29 cellular contexts compared by ENCODE assay signal in genomic region chr9:13082796-13083195, GRCh38.
DNase-seq lines count a peak whose midpoint lies in the region; ATAC-seq and TF ChIP-seq lines count a peak whose summit lies in the region.
"Had no signal": no experiment of that assay in that cellular context is flagged by ENCODE, and none has a peak within 500 bp of the region (broad histone marks: within the 10 kb centered on the region; RNA-seq: fewer than 3 reads in every experiment).

No MANE protein-coding gene starts in this region.

- no peaks in the 10 kb centered on the region for H3K27me3 Mint-ChIP-seq in MCF 10A (ENCODE audit: insufficient read depth, unreplicated experiment)
- H3K27me3 Mint-ChIP-seq in naive thymus-derived CD4-positive, alpha-beta T cell = no peaks in the 10 kb centered on the region
- H3K27me3 Mint-ChIP-seq: activated B cell treated with CpG ODN at 0.5 μM for 24 hours; activated CD4-positive, alpha-beta T cell treated with anti-CD3 and anti-CD28 coated beads, Interleukin-2, amount 10 ng/mL, durations not matched to agents 7 days and 5 days; activated naive CD8-positive, alpha-beta T cell treated with anti-CD3 and anti-CD28 coated beads, Interleukin-2, amount 10 ng/mL, durations not matched to agents 7 days and 5 days; CD4-positive, alpha-beta memory T cell had no signal

- H3K27ac ChIP-seq in mammary epithelial cell (ENCODE audit: insufficient read depth, low read depth, low read length) = no peak overlapping the region
- peak overlapping the region; percentile 56 for H3K27ac ChIP-seq in PC-9
- peak overlapping the region; percentile 9 for H3K27ac ChIP-seq in foreskin keratinocyte
- H3K27ac ChIP-seq in suprapubic skin = peak overlapping the region; percentile 47
- no peak overlapping the region for H3K27ac ChIP-seq in naive thymus-derived CD4-positive, alpha-beta T cell (ENCODE audit: low read depth, low read length)
- H3K27ac ChIP-seq: colonic mucosa, SJCRH30, tibial nerve had no signal

- H3K4me1 Mint-ChIP-seq in MCF 10A (ENCODE audit: insufficient read depth, unreplicated experiment) = peaks cover 12% of the 10 kb centered on the region
- no peaks in the 10 kb centered on the region for H3K4me1 Mint-ChIP-seq in naive thymus-derived CD4-positive, alpha-beta T cell
- H3K4me1 Mint-ChIP-seq: activated B cell treated with CpG ODN at 0.5 μM for 24 hours; activated CD4-positive, alpha-beta T cell treated with anti-CD3 and anti-CD28 coated beads, Interleukin-2, amount 10 ng/mL, durations not matched to agents 7 days and 5 days; activated naive CD8-positive, alpha-beta T cell treated with anti-CD3 and anti-CD28 coated beads, Interleukin-2, amount 10 ng/mL, durations not matched to agents 7 days and 5 days; H9 had no signal

- H3K27me3 ChIP-seq in mammary epithelial cell (ENCODE audit: insufficient read depth, low read length) (no peaks in the 10 kb centered on the region), PC-9 (ENCODE audit: insufficient read depth, low read depth) (no peaks in the 10 kb centered on the region), foreskin keratinocyte (no peaks in the 10 kb centered on the region), suprapubic skin (no peaks in the 10 kb centered on the region)
- no peaks in the 10 kb centered on the region for H3K27me3 ChIP-seq in naive thymus-derived CD4-positive, alpha-beta T cell (ENCODE audit: control insufficient read depth in 2 of 2, insufficient read depth in 2 of 2, low read length in 2 of 2)
- H3K27me3 ChIP-seq: colonic mucosa, SJCRH30, tibial nerve had no signal

- H3K9me3 ChIP-seq in mammary epithelial cell (replicated peaks; ENCODE audit: insufficient read depth, low read length) (no peaks in the 10 kb centered on the region), PC-9 (ENCODE audit: insufficient read depth, low read depth) (0 out of 2 replicates have a peak, but pooled peaks cover 4% of the 10 kb centered on the region), suprapubic skin (no peaks in the 10 kb centered on the region)
- no peaks in the 10 kb centered on the region for H3K9me3 ChIP-seq in naive thymus-derived CD4-positive, alpha-beta T cell (ENCODE audit: control insufficient read depth in 2 of 3, low read length in 3 of 3)
- H3K9me3 ChIP-seq: colonic mucosa, SJCRH30, tibial nerve had no signal

- H3K9me2 ChIP-seq in PC-9 (ENCODE audit: insufficient read depth) = no peaks in the 10 kb centered on the region

- CTCF ChIA-PET in mammary epithelial cell (lab: Charles Lee; ENCODE audit: low non-redundant PET) = no interaction called here
- CTCF ChIA-PET in MCF 10A (lab: Yijun Ruan, JAX) = interaction anchor here (0.6 to 5.3 kb wide), 4 partner anchors 8 to 381 kb away, joined by 3 to 40 read pairs (median 4); no protein-coding TSS in a partner anchor
- CTCF ChIA-PET in PC-9 (lab: Charles Lee) = no interaction called here
- CTCF ChIA-PET in naive thymus-derived CD4-positive, alpha-beta T cell (lab: Charles Lee) = no interaction called here

- peaks cover 21% of the 10 kb centered on the region; the same call in 1 of the 2 replicates for H3F3A ChIP-seq in PC-9 (ENCODE audit: insufficient read depth, low read depth)

- TF ChIP-seq CTCF in mammary epithelial cell (conservative IDR thresholded peaks at IDR 0.05 in 1 of 2, IDR thresholded peaks at IDR 0.05 in 1 of 2; ENCODE audit: extremely low read depth in 1 of 2, insufficient read depth in 1 of 2, low read depth in 1 of 2, low read length in 2 of 2) (no peak), MCF 10A (IDR thresholded peaks at IDR 0.05; ENCODE audit: unreplicated experiment) (no peak), PC-9 (conservative IDR thresholded peaks at IDR 0.05) (no peak), foreskin keratinocyte (conservative IDR thresholded peaks at IDR 0.05) (no peak), suprapubic skin (IDR thresholded peaks at IDR 0.05) (no peak)

- H3K9me3 Mint-ChIP-seq in MCF 10A (ENCODE audit: unreplicated experiment) = no peaks in the 10 kb centered on the region
- H3K9me3 Mint-ChIP-seq in naive thymus-derived CD4-positive, alpha-beta T cell = peaks cover 0 to 15% (median 3%) of the 10 kb centered on the region in 11 donors
- H3K9me3 Mint-ChIP-seq: activated naive CD8-positive, alpha-beta T cell treated with anti-CD3 and anti-CD28 coated beads, Interleukin-2, amount 10 ng/mL, durations not matched to agents 7 days and 5 days had no signal

- BruUV-seq in mammary epithelial cell (replicated peaks; lab: Mats Ljungman, UMichigan) (no TSS peak), MCF 10A (replicated peaks; lab: Mats Ljungman, UMichigan) (no TSS peak), PC-9 (replicated peaks; lab: Mats Ljungman, UMichigan) (no TSS peak)

- no peaks in the 10 kb centered on the region for H3K36me3 Mint-ChIP-seq in MCF 10A (ENCODE audit: insufficient read depth, unreplicated experiment)
- H3K36me3 Mint-ChIP-seq in naive thymus-derived CD4-positive, alpha-beta T cell = no peaks in the 10 kb centered on the region
- H3K36me3 Mint-ChIP-seq: activated naive CD8-positive, alpha-beta T cell treated with anti-CD3 and anti-CD28 coated beads, Interleukin-2, amount 10 ng/mL, durations not matched to agents 7 days and 5 days; CD4-positive, alpha-beta memory T cell had no signal

- H2AFZ ChIP-seq in mammary epithelial cell (ENCODE audit: low read depth, low read length) (no peak overlapping the region), PC-9 (no peak overlapping the region)

- no peak for TF ChIP-seq EP300 in suprapubic skin (IDR thresholded peaks at IDR 0.05)

- POLR2A ChIA-PET in MCF 10A (lab: Yijun Ruan, JAX) = no interaction called here
- POLR2A ChIA-PET in PC-9 (lab: Charles Lee; ENCODE audit: unreplicated experiment) = no interaction called here
- POLR2A ChIA-PET in naive thymus-derived CD4-positive, alpha-beta T cell (lab: Charles Lee) = no interaction called here

- dilution Hi-C loops in mammary epithelial cell (cut with HindIII; ENCODE audit: low sequenced_read_pairs) = no loop called here

- intact Hi-C loops in mammary epithelial cell (cut with micrococcal nuclease) (no loop called here), MCF 10A (cut with micrococcal nuclease) (no loop called here), PC-9 (cut with micrococcal nuclease; ENCODE audit: unreplicated experiment) (no loop called here)
- intact Hi-C loops in naive thymus-derived CD4-positive, alpha-beta T cell (cut with micrococcal nuclease) = no loop called here

- H3K4me1 ChIP-seq in mammary epithelial cell (ENCODE audit: insufficient read depth, low read length) = peaks cover 21% of the 10 kb centered on the region
- H3K4me1 ChIP-seq in PC-9 (replicated peaks; ENCODE audit: insufficient read depth) = peaks cover 27% of the 10 kb centered on the region
- peaks cover 10% of the 10 kb centered on the region for H3K4me1 ChIP-seq in foreskin keratinocyte
- H3K4me1 ChIP-seq in suprapubic skin = peaks cover 5% of the 10 kb centered on the region
- no peaks in the 10 kb centered on the region for H3K4me1 ChIP-seq in naive thymus-derived CD4-positive, alpha-beta T cell (ENCODE audit: control insufficient read depth in 2 of 2, insufficient read depth in 2 of 2, low read length in 2 of 2)
- H3K4me1 ChIP-seq: colonic mucosa, SJCRH30, tibial nerve had no signal

- H4K20me1 ChIP-seq in mammary epithelial cell (ENCODE audit: insufficient read depth, low read length) = no peaks in the 10 kb centered on the region
- H4K20me1 ChIP-seq in PC-9 (ENCODE audit: insufficient read depth) = no peaks in the 10 kb centered on the region

- ATAC-seq in foreskin keratinocyte (peak; percentile 86), HG03159 (IDR thresholded peaks at IDR 0.05; ENCODE audit: unreplicated experiment) (no peak), HG02885 (IDR thresholded peaks at IDR 0.05; ENCODE audit: poor library complexity, unreplicated experiment) (no peak)
- no peak for ATAC-seq in naive thymus-derived CD4-positive, alpha-beta T cell
- ATAC-seq: left ventricle myocardium superior, Panc1, sciatic nerve had no signal

- H3K4me3 ChIP-seq in mammary epithelial cell (replicated peaks in 1 of 3; ENCODE audit: insufficient read depth in 1 of 3, low read depth in 2 of 3, low read length in 3 of 3) (no peak overlapping the region), PC-9 (no peak overlapping the region), suprapubic skin (no peak overlapping the region)
- H3K4me3 ChIP-seq in naive thymus-derived CD4-positive, alpha-beta T cell (ENCODE audit: low read length) = no peak overlapping the region
- H3K4me3 ChIP-seq: colonic mucosa, SJCRH30, tibial nerve had no signal

- DNase-seq in mammary epithelial cell = peak; percentile 79
- DNase-seq in MCF 10A (ENCODE audit: unreplicated experiment) = no peak
- peak; percentile 1 to 79 for DNase-seq in PC-9
- peak; percentile 50 to 75 for DNase-seq in foreskin keratinocyte
- no peak for DNase-seq in suprapubic skin (ENCODE audit: low spot score in 2 of 2)
- DNase-seq in naive thymus-derived CD4-positive, alpha-beta T cell = no peak
- DNase-seq: activated B cell treated with CpG ODN at 0.5 μM for 24 hours; activated CD4-positive, alpha-beta T cell treated with anti-CD3 and anti-CD28 coated beads, Interleukin-2, amount 10 ng/mL, durations not matched to agents 7 days and 5 days; activated effector memory CD4-positive, alpha-beta T cell treated with anti-CD3 and anti-CD28 coated beads, Interleukin-2, amount 50 U/mL, for 16 hours; activated naive CD8-positive, alpha-beta T cell treated with anti-CD3 and anti-CD28 coated beads, Interleukin-2, amount 10 ng/mL, durations not matched to agents 7 days and 5 days; activated T-cell treated with anti-CD3 and anti-CD28 coated beads, Interleukin-2, amount 50 U/mL, for 1 hour; CD4-positive, alpha-beta memory T cell; colonic mucosa; effector CD4-positive, alpha-beta T cell; erythroblast; glutamatergic neuron; H9; IMR-90; left ventricle myocardium superior; NCI-H1092; NCI-H1694 treated with DMSO at 0.1 percent for 48 hours; NCI-H345; SJCRH30; stimulated activated CD4-positive, alpha-beta T cell treated with anti-CD3 and anti-CD28 coated beads, Interleukin-4, amount 100 ng/mL, for 24 hours had no signal

- peak overlapping the region; percentile 52 for H3K4me2 ChIP-seq in mammary epithelial cell (ENCODE audit: insufficient read depth, low read depth, low read length)
- H3K4me2 ChIP-seq in PC-9 = peak overlapping the region; percentile 47; the same call in 1 of the 2 replicates

- H3K36me3 ChIP-seq in mammary epithelial cell (ENCODE audit: insufficient read depth, low read length) = no peaks in the 10 kb centered on the region
- H3K36me3 ChIP-seq in PC-9 (ENCODE audit: low read depth) = no peaks in the 10 kb centered on the region
- H3K36me3 ChIP-seq in suprapubic skin = no peaks in the 10 kb centered on the region
- H3K36me3 ChIP-seq in naive thymus-derived CD4-positive, alpha-beta T cell (ENCODE audit: control insufficient read depth in 2 of 3, insufficient read depth in 3 of 3, low read length in 3 of 3) = no peaks in the 10 kb centered on the region
- H3K36me3 ChIP-seq: colonic mucosa, SJCRH30, tibial nerve had no signal

- no peak overlapping the region for H3K27ac Mint-ChIP-seq in MCF 10A (ENCODE audit: low read depth, unreplicated experiment)
- no peak overlapping the region for H3K27ac Mint-ChIP-seq in naive thymus-derived CD4-positive, alpha-beta T cell
- H3K27ac Mint-ChIP-seq: activated B cell treated with CpG ODN at 0.5 μM for 24 hours; activated CD4-positive, alpha-beta T cell treated with anti-CD3 and anti-CD28 coated beads, Interleukin-2, amount 10 ng/mL, durations not matched to agents 7 days and 5 days; activated naive CD8-positive, alpha-beta T cell treated with anti-CD3 and anti-CD28 coated beads, Interleukin-2, amount 10 ng/mL, durations not matched to agents 7 days and 5 days; CD4-positive, alpha-beta memory T cell; H9 had no signal

- H3K4me3 Mint-ChIP-seq in MCF 10A (ENCODE audit: unreplicated experiment) = no peak overlapping the region
- no peak overlapping the region for H3K4me3 Mint-ChIP-seq in naive thymus-derived CD4-positive, alpha-beta T cell
- H3K4me3 Mint-ChIP-seq: activated B cell treated with CpG ODN at 0.5 μM for 24 hours; activated CD4-positive, alpha-beta T cell treated with anti-CD3 and anti-CD28 coated beads, Interleukin-2, amount 10 ng/mL, durations not matched to agents 7 days and 5 days; activated naive CD8-positive, alpha-beta T cell treated with anti-CD3 and anti-CD28 coated beads, Interleukin-2, amount 10 ng/mL, durations not matched to agents 7 days and 5 days; CD4-positive, alpha-beta memory T cell; H9 had no signal

- no peaks in the 10 kb centered on the region for H3K79me2 ChIP-seq in mammary epithelial cell (ENCODE audit: insufficient read depth, low read length)
- no peaks in the 10 kb centered on the region for H3K79me2 ChIP-seq in PC-9 (ENCODE audit: low read depth)

- in situ Hi-C loops in mammary epithelial cell (cut with MboI; ENCODE audit: low sequenced_read_pairs in 2 of 2) = loop anchor here (10.0 kb wide), 1 partner anchor 368 kb away; no protein-coding TSS in a partner anchor

- H3K9ac ChIP-seq in mammary epithelial cell (ENCODE audit: insufficient read depth, low read length) = no peak overlapping the region

- no peak for TF ChIP-seq POLR2A in suprapubic skin (IDR thresholded peaks at IDR 0.05)

- 5% methylated on average over 2 of the region's 2 CpGs for whole genome bisulfite sequencing in mammary epithelial cell (ENCODE audit: low coverage, missing lambda C conversion rate)
- 52% methylated on average over 2 of the region's 2 CpGs for WGBS in suprapubic skin

Comparison
In these comparisons a context has a peak if more than half of its experiments do, and no peak if none do; other contexts are left out.
1. DNase-seq: peak in mammary epithelial cell (single experiment), PC-9 (2 of 2) and foreskin keratinocyte (2 of 2); none in MCF 10A (single experiment), suprapubic skin (0 of 2) and naive thymus-derived CD4-positive, alpha-beta T cell (0 of 9).
2. H3K27ac ChIP-seq: peak in PC-9 (single experiment), foreskin keratinocyte (single experiment) and suprapubic skin (single experiment); none in mammary epithelial cell (single experiment) and naive thymus-derived CD4-positive, alpha-beta T cell (single experiment).